Comparison of ENCODE assay signal across 8 cellular contexts in the genomic region with DNA sequence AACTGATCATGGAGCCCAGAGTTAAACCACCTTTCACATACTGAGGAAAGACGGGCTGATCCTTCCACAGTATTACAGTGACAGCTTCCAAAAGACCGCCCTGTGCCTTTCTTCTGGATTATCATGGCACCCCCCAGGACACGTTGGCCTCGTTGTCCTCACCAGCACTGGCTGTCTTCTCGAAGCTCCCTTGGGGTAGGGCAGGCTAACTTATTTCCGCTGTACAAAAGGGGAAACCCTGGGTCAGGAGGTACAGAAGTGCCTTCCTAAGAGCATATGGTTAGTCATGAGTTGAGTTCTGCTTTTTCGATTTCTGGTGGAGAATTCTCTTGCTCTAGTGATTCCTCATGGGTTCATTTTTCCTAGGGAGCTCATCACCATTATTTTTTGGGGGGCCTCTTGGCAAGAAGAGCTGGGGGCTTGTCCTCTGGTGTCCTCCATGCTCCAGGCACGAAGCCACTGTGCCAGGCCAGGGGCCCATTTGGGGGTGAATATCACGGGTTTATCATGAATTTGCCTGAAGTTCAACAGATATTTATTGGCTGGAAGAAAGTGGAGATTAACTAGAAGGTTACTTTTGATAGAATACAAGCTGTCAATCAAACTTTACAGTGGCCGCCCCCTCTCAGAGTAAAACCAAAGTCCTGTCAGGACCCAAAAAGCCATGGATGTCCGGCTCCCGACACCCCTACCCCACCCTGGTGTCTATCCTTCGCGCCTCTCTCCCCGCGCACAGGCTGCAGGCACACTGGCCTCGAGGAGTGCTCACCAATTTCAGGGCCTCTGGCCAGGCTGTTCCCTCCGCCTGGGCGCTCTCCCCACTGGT.
DNase-seq lines count a peak whose midpoint lies in the region; ATAC-seq and TF ChIP-seq lines count a peak whose summit lies in the region.

No MANE protein-coding gene starts in this region.

- no peaks in the 10 kb centered on the region for H3K9me2 ChIP-seq in MM.1S (replicated peaks; ENCODE audit: insufficient read depth, low read length)

- no peak overlapping the region for H2AFZ ChIP-seq in MM.1S (ENCODE audit: low read length)

- H3K9ac ChIP-seq in MM.1S (ENCODE audit: low read length) = no peak overlapping the region

- H3K4me1 ChIP-seq in MM.1S (ENCODE audit: low read length) = no peaks in the 10 kb centered on the region

- H3K27me3 ChIP-seq in MM.1S (replicated peaks; ENCODE audit: insufficient read depth, low read length) = no peaks in the 10 kb centered on the region

- no peak overlapping the region for H3K4me2 ChIP-seq in MM.1S (ENCODE audit: low read depth, low read length)

- no peak overlapping the region for H3K27ac ChIP-seq in MM.1S (ENCODE audit: low read length)

- no peaks in the 10 kb centered on the region for H3K9me3 ChIP-seq in MM.1S (replicated peaks; ENCODE audit: insufficient read depth, low read length)

- TF ChIP-seq CTCF in MM.1S (IDR thresholded peaks at IDR 0.05; ENCODE audit: low read length) = no peak
- TF ChIP-seq CTCF in foreskin fibroblast (IDR thresholded peaks at IDR 0.05; ENCODE audit: low read depth, low read length) = no peak

- no peaks in the 10 kb centered on the region for H3F3A ChIP-seq in MM.1S (ENCODE audit: insufficient read depth, low read length)

- DNase-seq in NAMALWA (ENCODE audit: low spot score) = peak; percentile 65
- DNase-seq in midbrain (lab: John Stamatoyannopoulos, UW) = peak; percentile 4
- no peak for DNase-seq in NCI-H345 (lab: John Stamatoyannopoulos, UW)
- no peak for DNase-seq in NCI-H2081 (lab: John Stamatoyannopoulos, UW)
- no peak for DNase-seq in MM.1S
- DNase-seq in foreskin fibroblast = no peak

- H3K79me2 ChIP-seq in MM.1S (ENCODE audit: low read length) = no peaks in the 10 kb centered on the region

- ATAC-seq in GM18517 (IDR thresholded peaks at IDR 0.05; ENCODE audit: unreplicated experiment) (peak; percentile 45), GM21619 (IDR thresholded peaks at IDR 0.05; ENCODE audit: unreplicated experiment) (peak; percentile 54)

- no peaks in the 10 kb centered on the region for H4K20me1 ChIP-seq in MM.1S (ENCODE audit: insufficient read depth, low read length)

- H3K36me3 ChIP-seq in MM.1S (replicated peaks; ENCODE audit: insufficient read depth, low read length) = no peaks in the 10 kb centered on the region

- no peak overlapping the region for H3K4me3 ChIP-seq in MM.1S (ENCODE audit: low read length)
- H3K4me3 ChIP-seq in foreskin fibroblast (ENCODE audit: low read depth in 1 of 2, low read length in 2 of 2) = no peak overlapping the region

Comparison
In these comparisons a context has a peak if more than half of its experiments do, and no peak if none do; other contexts are left out.
1. DNase-seq: peak in NAMALWA (single experiment) and midbrain (single experiment); none in NCI-H345 (single experiment), NCI-H2081 (0 of 2), MM.1S (single experiment) and foreskin fibroblast (0 of 2).